ENCODE assay signal across 30 cellular contexts in genomic region chr13:105530468-105530867, GRCh38.
"Had no signal": no experiment of that assay in that cellular context is flagged by ENCODE, and none has a peak within 500 bp of the region (broad histone marks: within the 10 kb centered on the region; RNA-seq: fewer than 3 reads in every experiment).

No MANE protein-coding gene starts in this region.

- H3K36me3 ChIP-seq: adrenal gland, esophagus squamous epithelium had no signal

- H3K4me3 Mint-ChIP-seq: activated CD4-positive, alpha-beta memory T cell treated with anti-CD3 and anti-CD28 coated beads, Interleukin-2, amount 10 ng/mL, durations not matched to agents 7 days and 5 days; activated CD4-positive, alpha-beta T cell treated with anti-CD3 and anti-CD28 coated beads, Interleukin-2, amount 10 ng/mL, durations not matched to agents 7 days and 5 days; activated naive CD8-positive, alpha-beta T cell; activated T-cell treated with anti-CD3 and anti-CD28 coated beads, Interleukin-2, amount 50 U/mL, for 4 hours; activated T-helper 17 cell treated with anti-CD3 and anti-CD28 coated beads, Interleukin-2, amount 50 U/mL, for 72 hours had no signal

- H3K4me1 ChIP-seq: adrenal gland, body of pancreas, esophagus squamous epithelium had no signal

- H3K4me3 ChIP-seq: adrenal gland, body of pancreas, esophagus squamous epithelium had no signal

- H3K27me3 Mint-ChIP-seq: activated CD4-positive, alpha-beta memory T cell treated with anti-CD3 and anti-CD28 coated beads, Interleukin-2, amount 10 ng/mL, durations not matched to agents 7 days and 5 days; activated CD4-positive, alpha-beta T cell treated with anti-CD3 and anti-CD28 coated beads, Interleukin-2, amount 10 ng/mL, durations not matched to agents 7 days and 5 days had no signal

- H3K36me3 Mint-ChIP-seq: activated naive CD8-positive, alpha-beta T cell had no signal

- H3K27me3 ChIP-seq: adrenal gland, body of pancreas, esophagus squamous epithelium had no signal

- ATAC-seq: activated T-cell treated with anti-CD3 and anti-CD28 coated beads, Interleukin-2, amount 50 U/mL, for 4 hours; activated T-helper 17 cell treated with anti-CD3 and anti-CD28 coated beads, Interleukin-2, amount 50 U/mL, for 72 hours; body of pancreas had no signal

- H3K4me1 Mint-ChIP-seq: activated CD4-positive, alpha-beta memory T cell treated with anti-CD3 and anti-CD28 coated beads, Interleukin-2, amount 10 ng/mL, durations not matched to agents 7 days and 5 days; activated CD4-positive, alpha-beta T cell treated with anti-CD3 and anti-CD28 coated beads, Interleukin-2, amount 10 ng/mL, durations not matched to agents 7 days and 5 days; activated T-helper 17 cell treated with anti-CD3 and anti-CD28 coated beads, Interleukin-2, amount 50 U/mL, for 72 hours had no signal

- H3K9me3 Mint-ChIP-seq: activated CD4-positive, alpha-beta T cell treated with anti-CD3 and anti-CD28 coated beads, Interleukin-2, amount 10 ng/mL, durations not matched to agents 7 days and 5 days had no signal

- H3K9me3 ChIP-seq: adrenal gland, body of pancreas, esophagus squamous epithelium had no signal

- FAIRE-seq: colon, endometrium, endothelial cell of umbilical vein, frontal cortex had no signal

- H3K27ac ChIP-seq: adrenal gland, body of pancreas, epithelial cell of prostate, esophagus squamous epithelium had no signal

- DNase-seq: activated CD4-positive, alpha-beta memory T cell treated with anti-CD3 and anti-CD28 coated beads, Interleukin-2, amount 10 ng/mL, durations not matched to agents 7 days and 5 days; activated CD4-positive, alpha-beta T cell treated with anti-CD3 and anti-CD28 coated beads for 4 hours; activated CD4-positive, alpha-beta T cell treated with anti-CD3 and anti-CD28 coated beads, Interleukin-2, amount 10 ng/mL, durations not matched to agents 7 days and 5 days; activated CD4-positive, alpha-beta T cell treated with anti-CD3 and anti-CD28 coated beads, Interleukin-2, amount 50 U/mL, for 4 hours; activated CD4-positive, CD25-positive, alpha-beta regulatory T cell; activated CD4-positive, CD25-positive, alpha-beta regulatory T cell treated with anti-CD3 and anti-CD28 coated beads, Interleukin-2, amount 50 U/mL, for 72 hours; activated CD8-positive, alpha-beta memory T cell treated with anti-CD3 and anti-CD28 coated beads for 24 hours; activated effector memory CD4-positive, alpha-beta T cell treated with Interleukin-2 at 50 U/mL for 16 hours; activated gamma-delta T cell treated with Interleukin-2 at 50 U/mL for 16 hours; activated naive CD4-positive, alpha-beta T cell treated with anti-CD3 and anti-CD28 coated beads, Interleukin-2, amount 50 U/mL, for 16 hours; activated naive CD4-positive, alpha-beta T cell treated with Interleukin-2 at 50 U/mL for 16 hours; activated T-cell treated with anti-CD3 and anti-CD28 coated beads, Interleukin-2, amount 50 U/mL, for 4 hours; adrenal gland; amygdala; aorta; body of pancreas; caudate nucleus; cortex of kidney; effector CD8-positive, alpha-beta T cell; esophagus squamous epithelium; foreskin fibroblast; head of caudate nucleus; T-helper 2 cell had no signal

- H3K27ac Mint-ChIP-seq: activated CD4-positive, alpha-beta memory T cell treated with anti-CD3 and anti-CD28 coated beads, Interleukin-2, amount 10 ng/mL, durations not matched to agents 7 days and 5 days; activated CD4-positive, alpha-beta T cell treated with anti-CD3 and anti-CD28 coated beads, Interleukin-2, amount 10 ng/mL, durations not matched to agents 7 days and 5 days; activated naive CD8-positive, alpha-beta T cell; activated T-helper 17 cell treated with anti-CD3 and anti-CD28 coated beads, Interleukin-2, amount 50 U/mL, for 72 hours had no signal
